ENCODE assay signal across 18 cellular contexts in genomic region chr3:24477090-24477656, GRCh38. TPM values are rescaled to one million over a fixed set of nuclear protein-coding genes. Genes with fewer than 3 reads are reported as not detected.
"Had no signal": no experiment of that assay in that cellular context is flagged by ENCODE, and none has a peak within 500 bp of the region (broad histone marks: within the 10 kb centered on the region; RNA-seq: fewer than 3 reads in every experiment).

No MANE protein-coding gene starts in this region.

- H3K4me1 ChIP-seq: right atrium auricular region had no signal

- H3K27ac ChIP-seq: right atrium auricular region, skin epidermis had no signal

- H3K36me3 ChIP-seq: right atrium auricular region had no signal

- H3K4me3 ChIP-seq: right atrium auricular region, skin epidermis had no signal

- DNase-seq: activated CD4-positive, alpha-beta memory T cell treated with anti-CD3 and anti-CD28 coated beads for 36 hours; activated CD4-positive, alpha-beta T cell treated with anti-CD3 and anti-CD28 coated beads for 1 hour; activated effector memory CD4-positive, alpha-beta T cell treated with Interleukin-2 at 50 U/mL for 16 hours; activated T-cell treated with anti-CD3 and anti-CD28 coated beads, Interleukin-2, amount 50 U/mL, for 4 hours; cortex of kidney; effector CD8-positive, alpha-beta T cell; foreskin fibroblast; kidney glomerular epithelial cell; left ventricle myocardium superior; nephron progenitor cell; stimulated activated CD4-positive, alpha-beta T cell treated with anti-CD3 and anti-CD28 coated beads, Interleukin-15, amount 100 ng/mL, for 24 hours; stimulated activated CD4-positive, alpha-beta T cell treated with anti-CD3 and anti-CD28 coated beads, Interleukin-4, amount 100 ng/mL, for 1 hour; stimulated activated naive CD4-positive, alpha-beta T cell; T-cell; T-helper 9 cell had no signal

- H3K9me3 ChIP-seq: right atrium auricular region had no signal

- ATAC-seq: activated naive CD4-positive, alpha-beta T cell treated with anti-CD3 and anti-CD28 coated beads, Interleukin-2, amount 50 U/mL, for 72 hours; activated T-cell treated with anti-CD3 and anti-CD28 coated beads, Interleukin-2, amount 50 U/mL, for 4 hours; left ventricle myocardium superior; T-cell had no signal

- H3K27me3 ChIP-seq: right atrium auricular region had no signal

RNA-seq across cellular contexts. Expression of gene THRB, which starts 17.5 kb away (rescaled TPM):
- total RNA-seq: activated CD4-positive, alpha-beta memory T cell treated with anti-CD3 and anti-CD28 coated beads for 36 hours; activated naive CD4-positive, alpha-beta T cell treated with anti-CD3 and anti-CD28 coated beads, Interleukin-2, amount 50 U/mL, for 72 hours; activated T-cell treated with anti-CD3 and anti-CD28 coated beads, Interleukin-2, amount 50 U/mL, for 4 hours had no signal
